23 cellular contexts compared by ENCODE assay signal in genomic region chr2:166917433-166917832, GRCh38. TPM values are rescaled to one million over a fixed set of nuclear protein-coding genes. Genes with fewer than 3 reads are reported as not detected.
"Had no signal": no experiment of that assay in that cellular context is flagged by ENCODE, and none has a peak within 500 bp of the region (broad histone marks: within the 10 kb centered on the region; RNA-seq: fewer than 3 reads in every experiment).

No MANE protein-coding gene starts in this region.

- DNase-seq: activated B cell treated with CpG ODN at 0.5 μM for 24 hours; activated CD4-positive, alpha-beta memory T cell treated with anti-CD3 and anti-CD28 coated beads, Interleukin-2, amount 10 ng/mL, durations not matched to agents 7 days and 5 days; activated CD4-positive, alpha-beta T cell treated with anti-CD3 and anti-CD28 coated beads for 48 hours; activated CD8-positive, alpha-beta memory T cell treated with anti-CD3 and anti-CD28 coated beads, Interleukin-2, amount 10 ng/mL, durations not matched to agents 7 days and 5 days; amniotic stem cell; body of pancreas; effector CD4-positive, alpha-beta T cell; esophagus squamous epithelium; foreskin keratinocyte; glutamatergic neuron; hippocampal formation; islet precursor cell; left colon; lower lobe of right lung; occipital lobe; right cardiac atrium; stimulated activated CD4-positive, alpha-beta T cell treated with anti-CD3 and anti-CD28 coated beads, Interleukin-15, amount 100 ng/mL, for 24 hours; stimulated activated CD4-positive, alpha-beta T cell treated with anti-CD3 and anti-CD28 coated beads, Interleukin-4, amount 100 ng/mL, for 1 hour; upper lobe of right lung had no signal

- H3K4me3 ChIP-seq: body of pancreas, esophagus squamous epithelium, lower lobe of right lung, skin epidermis, thoracic aorta, upper lobe of right lung had no signal

- ATAC-seq: activated CD8-positive, alpha-beta memory T cell treated with anti-CD3 and anti-CD28 coated beads, Interleukin-2, amount 10 ng/mL, durations not matched to agents 7 days and 5 days; body of pancreas; foreskin keratinocyte; left colon; lower lobe of right lung; natural killer cell treated with Interleukin-12 subunit alpha and Interleukin-12 subunit beta and Interleukin-15 and Interleukin-18, amount 100 ng/mL, for 72 hours; upper lobe of right lung had no signal

- H3K4me1 ChIP-seq: body of pancreas, esophagus squamous epithelium, foreskin keratinocyte, lower lobe of right lung, upper lobe of right lung had no signal

- H3K9me3 ChIP-seq: body of pancreas, lower lobe of right lung, thoracic aorta, upper lobe of right lung had no signal

- H3K27me3 ChIP-seq: body of pancreas, esophagus squamous epithelium, foreskin keratinocyte, upper lobe of right lung had no signal

- H3K27ac ChIP-seq: body of pancreas, esophagus squamous epithelium, foreskin keratinocyte, lower lobe of right lung, skin epidermis, thoracic aorta, upper lobe of right lung had no signal

- H3K36me3 ChIP-seq: esophagus squamous epithelium, lower lobe of right lung, thoracic aorta, upper lobe of right lung had no signal

RNA-seq across cellular contexts. Expression of gene XIRP2, which starts 29.2 kb away (rescaled TPM):
- total RNA-seq: activated B cell treated with CpG ODN at 0.5 μM for 24 hours; activated CD4-positive, alpha-beta memory T cell treated with anti-CD3 and anti-CD28 coated beads, Interleukin-2, amount 10 ng/mL, durations not matched to agents 7 days and 5 days; activated CD8-positive, alpha-beta memory T cell treated with anti-CD3 and anti-CD28 coated beads, Interleukin-2, amount 10 ng/mL, durations not matched to agents 7 days and 5 days; body of pancreas; foreskin keratinocyte; left colon; natural killer cell treated with Interleukin-12 subunit alpha and Interleukin-12 subunit beta and Interleukin-15 and Interleukin-18, amount 100 ng/mL, for 72 hours; T-helper 2 cell treated with Interferon-gamma antibody and Interleukin-4, amounts not matched to agents 100 ng/mL and 5 ng/mL, for 36 hours; thoracic aorta had no signal
- polyA plus RNA-seq: foreskin keratinocyte had no signal
